Comparison of ENCODE assay signal across 12 cellular contexts in the genomic region with DNA sequence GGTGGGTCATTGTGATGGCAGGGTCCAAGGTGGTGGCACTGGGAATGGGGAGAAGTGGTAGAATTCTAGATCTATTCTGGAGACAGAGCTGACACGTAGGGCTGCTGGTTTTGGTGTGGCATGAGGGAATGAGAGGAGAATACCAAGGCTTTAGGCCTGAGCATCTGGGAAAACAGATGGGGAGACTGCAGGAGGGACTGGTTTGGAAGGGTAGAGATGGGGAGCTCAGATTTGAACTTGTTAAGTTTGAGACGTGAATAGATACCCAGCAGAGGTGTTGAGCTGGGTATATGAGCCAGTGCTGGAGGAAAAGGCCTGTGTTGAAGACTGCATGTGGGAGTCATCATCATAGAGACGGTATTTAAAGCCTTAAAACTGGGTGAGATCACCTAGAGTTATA.
A peak's percentile ranks its signal among the peaks of the same experiment; 100 is the strongest.
DNase-seq lines count a peak whose midpoint lies in the region.
"Had no signal": no experiment of that assay in that cellular context is flagged by ENCODE, and none has a peak within 500 bp of the region (broad histone marks: within the 10 kb centered on the region; RNA-seq: fewer than 3 reads in every experiment).

No MANE protein-coding gene starts in this region.

- DNase-seq in DMS 273 (lab: John Stamatoyannopoulos, UW; ENCODE audit: unreplicated experiment) = peak; percentile 43
- DNase-seq in DMS 273 treated with DMSO at 0.1 percent for 48 hours (lab: John Stamatoyannopoulos, UW) = no peak
- DNase-seq in cerebellar cortex (ENCODE audit: low spot score) = peak; percentile 51
- no peak for DNase-seq in MV-4-11 (lab: John Stamatoyannopoulos, UW)
- DNase-seq in SKM-1 (lab: John Stamatoyannopoulos, UW; ENCODE audit: unreplicated experiment) = no peak
- DNase-seq: AML-193; Caco-2; Calu3; CD4-positive, alpha-beta T cell; CD8-positive, alpha-beta T cell; DMS79 treated with DMSO at 0.1 percent for 48 hours; GDM1 had no signal

Comparison
In these comparisons a context has a peak if more than half of its experiments do, and no peak if none do; other contexts are left out.
1. DNase-seq: peak in DMS 273 (single experiment) and cerebellar cortex (single experiment); none in DMS 273 treated with DMSO at 0.1 percent for 48 hours (single experiment), MV-4-11 (single experiment) and SKM-1 (single experiment).